ENCODE assay signal across 8 cellular contexts in genomic region chr6:63764318-63764916, GRCh38.
DNase-seq lines count a peak whose midpoint lies in the region; ATAC-seq, FAIRE-seq and TF ChIP-seq lines count a peak whose summit lies in the region.

No MANE protein-coding gene starts in this region.

- no peaks in the 10 kb centered on the region for H3K27me3 ChIP-seq in BJ (ENCODE audit: control insufficient read depth, insufficient read depth, low read length)

- CTCF ChIA-PET in BJ (lab: Yijun Ruan, JAX): interaction anchor here (0.6 to 4.5 kb wide), 12 partner anchors 19 to 457 kb away, joined by 3 to 34 read pairs (median 4); partner anchors contain the start of gene PHF3

- POLR2A ChIA-PET in BJ (lab: Charles Lee): no interaction called here

- TF ChIP-seq CTCF in BJ (IDR thresholded peaks at IDR 0.05; ENCODE audit: insufficient read depth, low read depth, low read length) (peak; percentile 31; the same call in 1 of the 2 replicates), nephron (IDR thresholded peaks at IDR 0.05; ENCODE audit: unreplicated experiment in 3 of 3) (peak; percentile 57 to 74 (median 67))

- no peaks in the 10 kb centered on the region for H3K27me3 Mint-ChIP-seq in nephron (ENCODE audit: low read depth)

- H3K9me3 Mint-ChIP-seq in nephron: peaks cover 8% of the 10 kb centered on the region

- no peak overlapping the region for H3K4me3 Mint-ChIP-seq in nephron

- no peaks in the 10 kb centered on the region for H3K36me3 ChIP-seq in BJ (ENCODE audit: control insufficient read depth, insufficient read depth, low read length)

- no peak overlapping the region for H3K4me3 ChIP-seq in BJ (ENCODE audit: low read depth, low read length)

- DNase-seq in BJ (ENCODE audit: low read depth) (no peak), NCI-H748 treated with DMSO at 0.1 percent for 48 hours (lab: John Stamatoyannopoulos, UW) (peak; percentile 66), NCI-H1048 (lab: John Stamatoyannopoulos, UW) (no peak)
- DNase-seq in stimulated activated CD4-positive, alpha-beta T cell treated with anti-CD3 and anti-CD28 coated beads, Interleukin-2, amount 100 ng/mL, for 24 hours: no peak

- ATAC-seq in GM21786 (IDR thresholded peaks at IDR 0.05; ENCODE audit: unreplicated experiment): peak; percentile 61
- no peak for ATAC-seq in GM21717 (IDR thresholded peaks at IDR 0.05; ENCODE audit: unreplicated experiment)

- no peaks in the 10 kb centered on the region for H3K4me1 Mint-ChIP-seq in nephron

- no peak overlapping the region for H3K27ac Mint-ChIP-seq in nephron

- no peaks in the 10 kb centered on the region for H3K36me3 Mint-ChIP-seq in nephron (ENCODE audit: low read depth)

- FAIRE-seq in colon (lab: Jason Lieb, UNC): peak; percentile 97
